In genomic region chr9:97293207-97293721, GRCh38 we compare ENCODE assay signal across 8 cellular contexts. TPM values are rescaled to one million over a fixed set of nuclear protein-coding genes. Genes with fewer than 3 reads are reported as not detected.
DNase-seq lines count a peak whose midpoint lies in the region; ATAC-seq lines count a peak whose summit lies in the region.

No MANE protein-coding gene starts in this region.

- peaks cover 4% of the 10 kb centered on the region for H3K9me3 Mint-ChIP-seq in activated CD4-positive, alpha-beta T cell treated with anti-CD3 and anti-CD28 coated beads, Interleukin-2, amount 10 ng/mL, durations not matched to agents 24 days and 14 days

- H3K79me1 ChIP-seq in mesenchymal stem cell (replicated peaks; ENCODE audit: low read length, poor library complexity, severe bottlenecking): no peaks in the 10 kb centered on the region

- no peak overlapping the region for H3K27ac Mint-ChIP-seq in activated CD4-positive, alpha-beta T cell treated with anti-CD3 and anti-CD28 coated beads, Interleukin-2, amount 10 ng/mL, durations not matched to agents 24 days and 14 days

- H4K8ac ChIP-seq in mesenchymal stem cell (ENCODE audit: low read length): peak overlapping the region; percentile 52

- no peak overlapping the region for H2BK120ac ChIP-seq in mesenchymal stem cell (ENCODE audit: low read depth, low read length)

- H3K14ac ChIP-seq in mesenchymal stem cell (ENCODE audit: low read length in 2 of 2): peak overlapping the region in 1 of 2 experiments; percentile 19

- peaks cover 47 to 53% of the 10 kb centered on the region in 2 experiments for H3K36me3 ChIP-seq in mesenchymal stem cell (ENCODE audit: control insufficient read depth in 1 of 2, insufficient read depth in 2 of 2, low read depth in 1 of 2, low read length in 2 of 2)

- 65% methylated on average over 6 of the region's 6 CpGs for WGBS in mesenchymal stem cell

- no peak overlapping the region for H2AFZ ChIP-seq in mesenchymal stem cell (ENCODE audit: low read depth, low read length)

- H3K9me3 ChIP-seq in mesenchymal stem cell (ENCODE audit: control insufficient read depth, low read length): peaks cover 18% of the 10 kb centered on the region

- no peak overlapping the region for H3K27ac ChIP-seq in mesenchymal stem cell (ENCODE audit: low read length, poor library complexity, severe bottlenecking)

- H3K36me3 Mint-ChIP-seq in activated CD4-positive, alpha-beta T cell treated with anti-CD3 and anti-CD28 coated beads, Interleukin-2, amount 10 ng/mL, durations not matched to agents 24 days and 14 days (ENCODE audit: low read depth): peaks cover 4% of the 10 kb centered on the region

- no peak overlapping the region for H2BK12ac ChIP-seq in mesenchymal stem cell (ENCODE audit: low read length in 2 of 2)

- peak; percentile 77 for DNase-seq in COR-L47 (lab: John Stamatoyannopoulos, UW)
- peak; percentile 77 for DNase-seq in NCI-H2196 (lab: John Stamatoyannopoulos, UW; ENCODE audit: unreplicated experiment)
- DNase-seq in dermis blood vessel endothelial cell: peak; percentile 78
- peak; percentile 27 for DNase-seq in mesenchymal stem cell
- no peak for DNase-seq in activated CD4-positive, alpha-beta T cell treated with anti-CD3 and anti-CD28 coated beads, Interleukin-2, amount 10 ng/mL, durations not matched to agents 24 days and 14 days
- no peak for DNase-seq in activated T-cell treated with anti-CD3 and anti-CD28 coated beads, Interleukin-2, amount 50 U/mL, for 1 hour
- DNase-seq in GDM1 (lab: John Stamatoyannopoulos, UW): no peak

- no peak overlapping the region for H3K4ac ChIP-seq in mesenchymal stem cell (ENCODE audit: low read depth in 1 of 2, low read length in 2 of 2)

- no peak for ATAC-seq in HG03139 (IDR thresholded peaks at IDR 0.05; ENCODE audit: unreplicated experiment)

- no peak overlapping the region for H3K18ac ChIP-seq in mesenchymal stem cell (ENCODE audit: low read depth in 1 of 2, low read length in 2 of 2)

- no peak overlapping the region for H2BK5ac ChIP-seq in mesenchymal stem cell (ENCODE audit: low read depth, low read length, poor library complexity, severe bottlenecking)

- intact Hi-C loops in activated CD4-positive, alpha-beta T cell treated with anti-CD3 and anti-CD28 coated beads, Interleukin-2, amount 10 ng/mL, durations not matched to agents 24 days and 14 days (cut with micrococcal nuclease): no loop called here

- no peak overlapping the region for H3K4me2 ChIP-seq in mesenchymal stem cell (ENCODE audit: low read length, poor library complexity, severe bottlenecking)

- no peaks in the 10 kb centered on the region for H3K27me3 Mint-ChIP-seq in activated CD4-positive, alpha-beta T cell treated with anti-CD3 and anti-CD28 coated beads, Interleukin-2, amount 10 ng/mL, durations not matched to agents 24 days and 14 days

- peaks cover 7% of the 10 kb centered on the region for H3K4me1 ChIP-seq in mesenchymal stem cell (ENCODE audit: control insufficient read depth, insufficient read depth, low read depth, low read length)

- H4K91ac ChIP-seq in mesenchymal stem cell (ENCODE audit: low read length): no peak overlapping the region

- no peaks in the 10 kb centered on the region for H3K27me3 ChIP-seq in mesenchymal stem cell (ENCODE audit: control insufficient read depth in 1 of 2, insufficient read depth in 1 of 2, low read length in 2 of 2)

- H3K9ac ChIP-seq in mesenchymal stem cell (ENCODE audit: low read length): no peak overlapping the region

- no peak overlapping the region for H3K4me3 ChIP-seq in mesenchymal stem cell (ENCODE audit: insufficient read depth in 1 of 2, low read depth in 1 of 2, low read length in 2 of 2)

- H3K23ac ChIP-seq in mesenchymal stem cell (ENCODE audit: low read length in 2 of 2): no peak overlapping the region

- no peaks in the 10 kb centered on the region for H3K4me1 Mint-ChIP-seq in activated CD4-positive, alpha-beta T cell treated with anti-CD3 and anti-CD28 coated beads, Interleukin-2, amount 10 ng/mL, durations not matched to agents 24 days and 14 days

- no peak overlapping the region for H2AK5ac ChIP-seq in mesenchymal stem cell (ENCODE audit: low read length, severe bottlenecking)

- no peak overlapping the region for H2BK15ac ChIP-seq in mesenchymal stem cell (ENCODE audit: low read depth, poor library complexity, severe bottlenecking)

- no peak overlapping the region for H3K4me3 Mint-ChIP-seq in activated CD4-positive, alpha-beta T cell treated with anti-CD3 and anti-CD28 coated beads, Interleukin-2, amount 10 ng/mL, durations not matched to agents 24 days and 14 days

RNA-seq across cellular contexts. Expression of gene CCDC180, which starts 14.2 kb away (rescaled TPM):
- total RNA-seq in dermis blood vessel endothelial cell: 0.37 and 1.4 TPM in 2 replicates
- 0.58 TPM for polyA plus RNA-seq in mesenchymal stem cell (2013, experiment 1 of 2)
- 0.62 TPM for polyA plus RNA-seq in mesenchymal stem cell (2013, experiment 2 of 2)
- 0.89 and 1.9 TPM in 2 replicates for total RNA-seq in activated CD4-positive, alpha-beta T cell treated with anti-CD3 and anti-CD28 coated beads, Interleukin-2, amount 10 ng/mL, durations not matched to agents 24 days and 14 days

Comparison
In these comparisons a context has a peak if more than half of its experiments do, and no peak if none do; other contexts are left out.
1. DNase-seq: peak in COR-L47 (single experiment), NCI-H2196 (single experiment), dermis blood vessel endothelial cell (single experiment) and mesenchymal stem cell (single experiment); none in activated CD4-positive, alpha-beta T cell treated with anti-CD3 and anti-CD28 coated beads, Interleukin-2, amount 10 ng/mL, durations not matched to agents 24 days and 14 days (single experiment), activated T-cell treated with anti-CD3 and anti-CD28 coated beads, Interleukin-2, amount 50 U/mL, for 1 hour (single experiment) and GDM1 (single experiment).